ENCODE assay signal across 18 cellular contexts in genomic region chr11:74427377-74427776, GRCh38. TPM values are rescaled to one million over a fixed set of nuclear protein-coding genes. Genes with fewer than 3 reads are reported as not detected.
DNase-seq lines count a peak whose midpoint lies in the region; ATAC-seq, FAIRE-seq and TF ChIP-seq lines count a peak whose summit lies in the region.
"Had no signal": no experiment of that assay in that cellular context is flagged by ENCODE, and none has a peak within 500 bp of the region (broad histone marks: within the 10 kb centered on the region; RNA-seq: fewer than 3 reads in every experiment).

No MANE protein-coding gene starts in this region.

- WGBS in GM12878 (ENCODE audit: insufficient coverage, insufficient replicate concordance, low lambda C conversion rate, missing lambda C conversion rate), result 44% methylated on average over 4 of the region's 4 CpGs

- no peak for TF ChIP-seq EP300 in GM12878 (IDR thresholded peaks at IDR 0.05; ENCODE audit: borderline replicate concordance in 1 of 2, control insufficient read depth in 1 of 2, low read depth in 2 of 2, low read length in 2 of 2)

- no peak overlapping the region for H3K27ac ChIP-seq in GM12878 (ENCODE audit: control insufficient read depth, insufficient read depth)
- H3K27ac ChIP-seq: A549 had no signal

- no peaks in the 10 kb centered on the region for H3K36me3 Mint-ChIP-seq in activated naive CD4-positive, alpha-beta T cell treated with anti-CD3 and anti-CD28 coated beads, Interleukin-2, amount 10 ng/mL, durations not matched to agents 7 days and 5 days

- no peak overlapping the region for H3K4me3 Mint-ChIP-seq in activated naive CD4-positive, alpha-beta T cell treated with anti-CD3 and anti-CD28 coated beads, Interleukin-2, amount 10 ng/mL, durations not matched to agents 7 days and 5 days
- H3K4me3 Mint-ChIP-seq: CD4-positive, alpha-beta T cell had no signal

- no TSS peak for BruUV-seq in GM12878 (replicated peaks; lab: Mats Ljungman, UMichigan)

- no peak overlapping the region for H3K4me2 ChIP-seq in GM12878 (ENCODE audit: control insufficient read depth, insufficient read depth)
- H3K4me2 ChIP-seq: A549, SK-N-SH had no signal

- H3K4me3 ChIP-seq in GM12878, result no peak overlapping the region
- H3K4me3 ChIP-seq in fibroblast of mammary gland (ENCODE audit: control insufficient read depth, low read depth, low read length), result no peak overlapping the region
- H3K4me3 ChIP-seq: A549, K562 had no signal

- no peak overlapping the region for H3K27ac Mint-ChIP-seq in activated naive CD4-positive, alpha-beta T cell treated with anti-CD3 and anti-CD28 coated beads, Interleukin-2, amount 10 ng/mL, durations not matched to agents 7 days and 5 days
- H3K27ac Mint-ChIP-seq: CD4-positive, alpha-beta T cell had no signal

- intact Hi-C loops in GM12878 (cut with micrococcal nuclease; ENCODE audit: unreplicated experiment), result no loop called here

- DNase-seq in HCEC 1CT (peak; percentile 9), GM12878 (ENCODE audit: low read depth, low spot score) (no peak), fibroblast of mammary gland (ENCODE audit: low read depth) (peak; percentile 35), pulmonary artery endothelial cell (ENCODE audit: low read depth, low spot score) (peak; percentile 60), H4 (ENCODE audit: low spot score) (no peak)
- DNase-seq in activated naive CD4-positive, alpha-beta T cell treated with anti-CD3 and anti-CD28 coated beads, Interleukin-2, amount 10 ng/mL, durations not matched to agents 7 days and 5 days, result no peak
- DNase-seq: Caco-2; CD4-positive, alpha-beta T cell; NCI-H1694 treated with DMSO at 0.1 percent for 48 hours; NCI-H2107; NCI-H510A treated with DMSO at 0.1 percent for 48 hours; NCI-H82; SHP77 treated with DMSO at 0.1 percent for 48 hours; SK-N-SH had no signal

- no peak overlapping the region for H3K9ac ChIP-seq in GM12878 (ENCODE audit: control insufficient read depth, insufficient read depth, low read length)
- H3K9ac ChIP-seq: SK-N-SH had no signal

- H4K20me1 ChIP-seq in GM12878 (ENCODE audit: control insufficient read depth, insufficient read depth), result no peaks in the 10 kb centered on the region

- H3K79me2 ChIP-seq in GM12878 (ENCODE audit: control insufficient read depth, insufficient read depth, low read length), result no peaks in the 10 kb centered on the region

- H3K4me1 Mint-ChIP-seq in activated naive CD4-positive, alpha-beta T cell treated with anti-CD3 and anti-CD28 coated beads, Interleukin-2, amount 10 ng/mL, durations not matched to agents 7 days and 5 days, result no peaks in the 10 kb centered on the region

- peaks cover 3% of the 10 kb centered on the region for H3K9me3 Mint-ChIP-seq in activated naive CD4-positive, alpha-beta T cell treated with anti-CD3 and anti-CD28 coated beads, Interleukin-2, amount 10 ng/mL, durations not matched to agents 7 days and 5 days

- no peaks in the 10 kb centered on the region for H3K9me3 ChIP-seq in GM12878 (replicated peaks; ENCODE audit: control insufficient read depth, insufficient read depth, low read length)
- H3K9me3 ChIP-seq: SK-N-SH had no signal

- in situ Hi-C loops in GM12878 (cut with MboI), result no loop called here

- ATAC-seq in GM12878 (no peak), HG02852 (IDR thresholded peaks at IDR 0.05; ENCODE audit: unreplicated experiment) (no peak)
- ATAC-seq: A549, K562 had no signal

- RAD21 ChIA-PET in GM12878 (lab: Charles Lee; ENCODE audit: unreplicated experiment), result interaction anchor here (1.2 kb wide), 1 partner anchor 9 kb away, joined by 4 read pairs; no protein-coding TSS in a partner anchor

- peaks cover 3% of the 10 kb centered on the region for H3K27me3 Mint-ChIP-seq in activated naive CD4-positive, alpha-beta T cell treated with anti-CD3 and anti-CD28 coated beads, Interleukin-2, amount 10 ng/mL, durations not matched to agents 7 days and 5 days
- H3K27me3 Mint-ChIP-seq: CD4-positive, alpha-beta T cell had no signal

- TF ChIP-seq CTCF in GM12878 (IDR thresholded peaks at IDR 0.05 in 2 of 3, conservative IDR thresholded peaks at IDR 0.05 in 1 of 3; ENCODE audit: control insufficient read depth in 2 of 3, extremely low read depth in 1 of 3, insufficient read depth in 1 of 3, low read depth in 3 of 3, low read length in 3 of 3) (no peak), fibroblast of mammary gland (conservative IDR thresholded peaks at IDR 0.05; ENCODE audit: control insufficient read depth, insufficient read depth, low read depth, low read length) (no peak)

- no peaks in the 10 kb centered on the region for H3K4me1 ChIP-seq in GM12878 (ENCODE audit: control insufficient read depth, insufficient read depth, low read length)
- H3K4me1 ChIP-seq: A549, Caco-2 had no signal

- H3K36me3 ChIP-seq in GM12878 (ENCODE audit: control insufficient read depth in 2 of 2, insufficient read depth in 2 of 2, low read length in 1 of 2), result no peaks in the 10 kb centered on the region

- no peak overlapping the region for H2AFZ ChIP-seq in GM12878 (ENCODE audit: control insufficient read depth, low read depth, low read length)

- no peak for TF ChIP-seq RAD21 in GM12878 (IDR thresholded peaks at IDR 0.05; ENCODE audit: insufficient read depth, low read depth, low read length)

- FAIRE-seq in GM12878 (lab: Jason Lieb, UNC), result peak; percentile 52
- FAIRE-seq: A549, H54, K562 had no signal

- H3K27me3 ChIP-seq in GM12878 (replicated peaks in 1 of 2; ENCODE audit: control insufficient read depth in 2 of 2, insufficient read depth in 2 of 2, low read length in 1 of 2), result no peaks in the 10 kb centered on the region

- CTCF ChIA-PET in GM12878 (lab: Yijun Ruan, JAX), result interaction anchor here (0.7 to 2.0 kb wide), 4 partner anchors 23 to 40 kb away, joined by 3 to 12 read pairs (median 4); partner anchors contain the start of gene PGM2L1
- CTCF ChIA-PET in activated naive CD4-positive, alpha-beta T cell treated with anti-CD3 and anti-CD28 coated beads, Interleukin-2, amount 10 ng/mL, durations not matched to agents 7 days and 5 days (lab: Charles Lee), result no interaction called here

- SMC1A ChIA-PET in GM12878 (lab: Charles Lee; ENCODE audit: uncharacterized antibody, unreplicated experiment), result interaction anchor here (1.5 kb wide), 1 partner anchor 172 kb away, joined by 4 read pairs; no protein-coding TSS in a partner anchor

- TF ChIP-seq POLR2A in GM12878 (IDR thresholded peaks at IDR 0.05; ENCODE audit: low read depth, low read length), result no peak

- POLR2A ChIA-PET in GM12878 (lab: Charles Lee), result no interaction called here

TF ChIP-seq in GM12878, 131 proteins besides CTCF, POLR2A, EP300 and RAD21 (continues in another document):
- no peak for TF ChIP-seq RBBP5 (conservative IDR thresholded peaks at IDR 0.05)
- TF ChIP-seq FOXK2 (IDR thresholded peaks at IDR 0.05), result no peak
- TF ChIP-seq GABPA (IDR thresholded peaks at IDR 0.05; ENCODE audit: low read depth), result no peak
- TF ChIP-seq PAX8 (IDR thresholded peaks at IDR 0.05), result no peak
- no peak for TF ChIP-seq EGR1 (IDR thresholded peaks at IDR 0.05; ENCODE audit: borderline replicate concordance in 1 of 2, low read depth in 2 of 2, low read length in 2 of 2)

RNA-seq across cellular contexts. Expression of gene PGM2L1, which starts 29.1 kb away (rescaled TPM):
- 0.10 and 0.63 TPM in 2 replicates for total RNA-seq in GM12878 (2013; cell fraction: nucleolus; rRNA removed)
- total RNA-seq in GM12878 (2014; rRNA removed) (0.05 and 0.11 TPM in 2 replicates), GM12878 (2014; rRNA removed; fragmentation: Illumina TruSeq; extraction: Trizol) (0.13 and 0.14 TPM in 2 replicates), GM12878 (2021) (0.03 and 0.13 TPM in 2 replicates), pulmonary artery endothelial cell (29.6 and 32.2 TPM in 2 replicates)
- 0.09 TPM for polyA plus RNA-seq in GM12878 (2011; ENCODE audit: low read depth)
- polyA plus RNA-seq in GM12878 (2011; rRNA removed) (0.10 and 0.14 TPM in 2 replicates), GM12878 (2014; fragmentation: Illumina TruSeq; extraction: Trizol) (0.13 and 0.19 TPM in 2 replicates), GM12878 (2014; fragmentation: Nextera tagmentation; extraction: Ambion mirVana) (under 1 TPM in 1 of 2 experiments, not detected in 1; 0.04 TPM), GM12878 (2014; rRNA removed) (0.04 and 0.05 TPM in 2 replicates), GM12878 (2016; fragmentation: Nextera tagmentation; extraction: Ambion mirVana) (under 1 TPM; 0.15 to 0.20 TPM)
- polyA plus RNA-seq in GM12878 (2011; cell fraction: cytosol; rRNA removed), result 0.03 and 0.08 TPM in 2 replicates
- polyA plus RNA-seq in GM12878 (2011; cell fraction: nucleus; rRNA removed), result 0.01 and 0.18 TPM in 2 replicates
- polyA plus RNA-seq in GM12878 (2012), result 0.07 and 0.08 TPM in 2 replicates
- polyA minus RNA-seq in GM12878 (2011; rRNA and poly(A)+ RNA removed), result 0.15 and 0.36 TPM in 2 replicates
- polyA minus RNA-seq in GM12878 (2011; cell fraction: cytosol; rRNA and poly(A)+ RNA removed), result not detected in 2 replicates
- polyA minus RNA-seq in GM12878 (2011; cell fraction: nucleus; rRNA and poly(A)+ RNA removed), result 0.36 and 0.48 TPM in 2 replicates
- total RNA-seq in H4 (2014; rRNA removed; shearing (Covaris generic)), result 2.2 and 3.7 TPM in 2 replicates

RNA-seq across cellular contexts. Expression of gene KCNE3, which starts 40.0 kb away (rescaled TPM):
- total RNA-seq in GM12878 (2013; cell fraction: nucleolus; rRNA removed), result not detected in 2 replicates
- not detected in 2 replicates for total RNA-seq in GM12878 (2014; rRNA removed)
- total RNA-seq in GM12878 (2014; rRNA removed; fragmentation: Illumina TruSeq; extraction: Trizol), result not detected in 2 replicates
- total RNA-seq in GM12878 (2021), result 0.08 TPM in 1 of 2 replicates, not detected in the other
- not detected for polyA plus RNA-seq in GM12878 (2011; ENCODE audit: low read depth)
- not detected in 2 replicates for polyA plus RNA-seq in GM12878 (2011; rRNA removed)
- polyA plus RNA-seq in GM12878 (2011; cell fraction: cytosol; rRNA removed), result not detected in 2 replicates
- polyA plus RNA-seq in GM12878 (2011; cell fraction: nucleus; rRNA removed), result not detected in 2 replicates
- polyA plus RNA-seq in GM12878 (2012), result not detected in 2 replicates
- polyA plus RNA-seq in GM12878 (2014; fragmentation: Illumina TruSeq; extraction: Trizol), result not detected in 2 replicates
- not detected for polyA plus RNA-seq in GM12878 (2014; fragmentation: Nextera tagmentation; extraction: Ambion mirVana)
- polyA plus RNA-seq in GM12878 (2014; rRNA removed), result not detected in 2 replicates
- polyA plus RNA-seq in GM12878 (2016; fragmentation: Nextera tagmentation; extraction: Ambion mirVana), result not detected
- polyA minus RNA-seq in GM12878 (2011; rRNA and poly(A)+ RNA removed), result not detected in 2 replicates
- not detected in 2 replicates for polyA minus RNA-seq in GM12878 (2011; cell fraction: cytosol; rRNA and poly(A)+ RNA removed)
- polyA minus RNA-seq in GM12878 (2011; cell fraction: nucleus; rRNA and poly(A)+ RNA removed), result not detected in 2 replicates
- 0.40 and 1.7 TPM in 2 replicates for total RNA-seq in pulmonary artery endothelial cell
- 0.08 TPM in 1 of 2 replicates, not detected in the other for total RNA-seq in H4 (2014; rRNA removed; shearing (Covaris generic))
- polyA plus RNA-seq: SK-N-SH had no signal

Comparison
In these comparisons a context has a peak if more than half of its experiments do, and no peak if none do; other contexts are left out.
1. DNase-seq: peak in HCEC 1CT (single experiment), fibroblast of mammary gland (single experiment) and pulmonary artery endothelial cell (single experiment); none in GM12878 (single experiment), activated naive CD4-positive, alpha-beta T cell treated with anti-CD3 and anti-CD28 coated beads, Interleukin-2, amount 10 ng/mL, durations not matched to agents 7 days and 5 days (single experiment) and H4 (single experiment).